ENCODE assay signal across 29 cellular contexts in genomic region chrX:103697687-103698086, GRCh38. TPM values are rescaled to one million over a fixed set of nuclear protein-coding genes. Genes with fewer than 3 reads are reported as not detected.
"Had no signal": no experiment of that assay in that cellular context is flagged by ENCODE, and none has a peak within 500 bp of the region (broad histone marks: within the 10 kb centered on the region; RNA-seq: fewer than 3 reads in every experiment).

No MANE protein-coding gene starts in this region.

- DNase-seq: activated CD4-positive, alpha-beta T cell treated with anti-CD3 and anti-CD28 coated beads for 1 hour; activated CD4-positive, alpha-beta T cell treated with anti-CD3 and anti-CD28 coated beads, Interleukin-2, amount 10 ng/mL, durations not matched to agents 24 days and 14 days; activated CD4-positive, alpha-beta T cell treated with anti-CD3 and anti-CD28 coated beads, Interleukin-2, amount 50 U/mL, for 48 hours; activated CD8-positive, alpha-beta memory T cell treated with anti-CD3 and anti-CD28 coated beads, Interleukin-2, amount 10 ng/mL, durations not matched to agents 7 days and 5 days; activated effector memory CD4-positive, alpha-beta T cell treated with Interleukin-2 at 50 U/mL for 16 hours; activated naive CD4-positive, alpha-beta T cell; activated T-cell treated with anti-CD3 and anti-CD28 coated beads, Interleukin-2, amount 50 U/mL, for 24 hours; body of pancreas; Kasumi-1; KBM-7; NCI-H1092; NCI-H1417; NCI-H1930; NCI-H345; NCI-H510A; NCI-H526 treated with DMSO at 0.1 percent for 48 hours; NCI-H82; OCI-M1; RPMI8226; SK-N-SH; SW 1271 had no signal

- H3K9me3 Mint-ChIP-seq: activated CD4-positive, alpha-beta T cell treated with anti-CD3 and anti-CD28 coated beads, Interleukin-2, amount 10 ng/mL, durations not matched to agents 24 days and 14 days; activated naive CD4-positive, alpha-beta T cell treated with anti-CD3 and anti-CD28 coated beads, Interleukin-2, amount 50 U/mL, for 24 hours; activated T-cell treated with anti-CD3 and anti-CD28 coated beads, Interleukin-2, amount 50 U/mL, for 24 hours; activated T-helper 1 cell treated with anti-CD3 and anti-CD28 coated beads, Interleukin-12 subunit alpha, Interleukin-12 subunit beta, Interleukin-2, Interleukin-4 antibody, amounts not matched to agents 30 ng/mL and 10 ng/mL and 1 ng/mL, durations not matched to agents 14 hours and 24 hours and 36 hours; central memory CD8-positive, alpha-beta T cell; T-helper 1 cell treated with Interleukin-12 subunit alpha and Interleukin-12 subunit beta and Interleukin-4 antibody, amounts not matched to agents 30 μg/mL and 1 μg/mL, for 36 hours had no signal

- H3K4me1 ChIP-seq: ascending aorta had no signal

- H3K27ac Mint-ChIP-seq: activated CD4-positive, alpha-beta T cell treated with anti-CD3 and anti-CD28 coated beads, Interleukin-2, amount 10 ng/mL, durations not matched to agents 24 days and 14 days; activated CD8-positive, alpha-beta memory T cell treated with anti-CD3 and anti-CD28 coated beads, Interleukin-2, amount 10 ng/mL, durations not matched to agents 7 days and 5 days; activated naive CD4-positive, alpha-beta T cell treated with anti-CD3 and anti-CD28 coated beads, Interleukin-2, amount 50 U/mL, for 24 hours; activated T-cell treated with anti-CD3 and anti-CD28 coated beads, Interleukin-2, amount 50 U/mL, for 24 hours; activated T-helper 1 cell treated with anti-CD3 and anti-CD28 coated beads, Interleukin-12 subunit alpha, Interleukin-12 subunit beta, Interleukin-2, Interleukin-4 antibody, amounts not matched to agents 30 ng/mL and 10 ng/mL and 1 ng/mL, durations not matched to agents 14 hours and 24 hours and 36 hours; T-helper 1 cell treated with Interleukin-12 subunit alpha and Interleukin-12 subunit beta and Interleukin-4 antibody, amounts not matched to agents 30 μg/mL and 1 μg/mL, for 36 hours had no signal

- H3K36me3 ChIP-seq: ascending aorta had no signal

- H3K27ac ChIP-seq: ascending aorta, body of pancreas had no signal

- H3K4me2 ChIP-seq: SK-N-SH had no signal

- H3K9me3 ChIP-seq: ascending aorta, body of pancreas, SK-N-SH had no signal

- H3K27me3 ChIP-seq: ascending aorta, body of pancreas had no signal

- H3K4me1 Mint-ChIP-seq: activated CD4-positive, alpha-beta T cell treated with anti-CD3 and anti-CD28 coated beads, Interleukin-2, amount 10 ng/mL, durations not matched to agents 24 days and 14 days; activated CD8-positive, alpha-beta memory T cell treated with anti-CD3 and anti-CD28 coated beads, Interleukin-2, amount 10 ng/mL, durations not matched to agents 7 days and 5 days; activated naive CD4-positive, alpha-beta T cell treated with anti-CD3 and anti-CD28 coated beads, Interleukin-2, amount 50 U/mL, for 24 hours; central memory CD8-positive, alpha-beta T cell had no signal

- H3K9ac ChIP-seq: SK-N-SH had no signal

- H3K4me3 ChIP-seq: ascending aorta, body of pancreas had no signal

- H3K4me3 Mint-ChIP-seq: activated CD4-positive, alpha-beta T cell treated with anti-CD3 and anti-CD28 coated beads, Interleukin-2, amount 10 ng/mL, durations not matched to agents 24 days and 14 days; activated CD8-positive, alpha-beta memory T cell treated with anti-CD3 and anti-CD28 coated beads, Interleukin-2, amount 10 ng/mL, durations not matched to agents 7 days and 5 days; activated naive CD4-positive, alpha-beta T cell treated with anti-CD3 and anti-CD28 coated beads, Interleukin-2, amount 50 U/mL, for 24 hours; activated T-cell treated with anti-CD3 and anti-CD28 coated beads, Interleukin-2, amount 50 U/mL, for 24 hours; activated T-helper 1 cell treated with anti-CD3 and anti-CD28 coated beads, Interleukin-12 subunit alpha, Interleukin-12 subunit beta, Interleukin-2, Interleukin-4 antibody, amounts not matched to agents 30 ng/mL and 10 ng/mL and 1 ng/mL, durations not matched to agents 14 hours and 24 hours and 36 hours; central memory CD8-positive, alpha-beta T cell; T-helper 1 cell treated with Interleukin-12 subunit alpha and Interleukin-12 subunit beta and Interleukin-4 antibody, amounts not matched to agents 30 μg/mL and 1 μg/mL, for 36 hours had no signal

- H3K36me3 Mint-ChIP-seq: activated CD8-positive, alpha-beta memory T cell treated with anti-CD3 and anti-CD28 coated beads, Interleukin-2, amount 10 ng/mL, durations not matched to agents 7 days and 5 days; activated naive CD4-positive, alpha-beta T cell treated with anti-CD3 and anti-CD28 coated beads, Interleukin-2, amount 50 U/mL, for 24 hours had no signal

RNA-seq across cellular contexts. Expression of gene TMEM31, which starts 13.0 kb away (rescaled TPM):
- total RNA-seq: activated CD4-positive, alpha-beta T cell treated with anti-CD3 and anti-CD28 coated beads, Interleukin-2, amount 10 ng/mL, durations not matched to agents 24 days and 14 days; activated CD8-positive, alpha-beta memory T cell treated with anti-CD3 and anti-CD28 coated beads, Interleukin-2, amount 10 ng/mL, durations not matched to agents 7 days and 5 days; activated T-helper 1 cell treated with anti-CD3 and anti-CD28 coated beads, Interleukin-12 subunit alpha, Interleukin-12 subunit beta, Interleukin-2, Interleukin-4 antibody, amounts not matched to agents 30 ng/mL and 10 ng/mL and 1 ng/mL, durations not matched to agents 14 hours and 24 hours and 36 hours; ascending aorta; body of pancreas; bronchial epithelial cell; M059J; Right ventricle myocardium inferior had no signal
- polyA plus RNA-seq: SK-N-SH had no signal
